14 cellular contexts compared by ENCODE assay signal in the genomic region with DNA sequence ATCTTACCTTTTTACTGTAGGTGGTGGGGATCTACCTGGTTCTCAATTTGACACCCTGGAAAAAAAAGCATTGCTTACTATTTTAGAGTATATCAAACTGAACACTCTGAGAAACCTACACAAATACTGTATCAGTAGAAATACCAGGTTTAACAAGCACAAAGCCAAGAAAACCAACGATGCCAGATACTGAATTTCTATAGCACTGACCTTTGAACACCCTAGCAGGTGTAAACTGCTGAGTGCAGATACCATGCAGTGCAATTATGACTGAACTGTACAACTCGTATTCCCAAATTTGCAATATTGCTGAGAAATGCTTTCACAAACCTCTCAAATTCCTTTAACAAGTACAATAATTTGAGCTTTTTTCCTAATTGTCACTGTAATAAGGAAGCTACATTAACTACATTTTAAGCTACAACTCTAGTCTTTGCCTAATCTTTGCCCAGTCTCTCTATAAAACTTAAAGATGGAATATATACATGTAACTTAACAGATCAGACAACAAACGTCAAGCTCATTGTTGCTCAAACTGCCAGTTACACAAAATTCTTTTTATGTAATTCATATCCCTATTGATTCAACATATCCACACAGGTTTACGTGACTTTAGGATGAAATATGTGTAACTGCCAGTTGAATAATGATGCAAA. TPM values are rescaled to one million over a fixed set of nuclear protein-coding genes. Genes with fewer than 3 reads are reported as not detected.
DNase-seq lines count a peak whose midpoint lies in the region; ATAC-seq and TF ChIP-seq lines count a peak whose summit lies in the region.
"Had no signal": no experiment of that assay in that cellular context is flagged by ENCODE, and none has a peak within 500 bp of the region (broad histone marks: within the 10 kb centered on the region; RNA-seq: fewer than 3 reads in every experiment).

No MANE protein-coding gene starts in this region.

- POLR2A ChIA-PET in naive thymus-derived CD4-positive, alpha-beta T cell (lab: Charles Lee) = interaction anchor here (4.8 kb wide), 1 partner anchor 9 kb away, joined by 32 read pairs; a partner anchor contains a TSS

- no peaks in the 10 kb centered on the region for H3K27me3 ChIP-seq in HUES64 (ENCODE audit: insufficient read depth, low read length)
- no peaks in the 10 kb centered on the region for H3K27me3 ChIP-seq in naive thymus-derived CD4-positive, alpha-beta T cell (ENCODE audit: control insufficient read depth in 2 of 2, insufficient read depth in 2 of 2, low read length in 2 of 2)
- H3K27me3 ChIP-seq: BLaER1 treated with 17β-estradiol and CSF1 and Interleukin-3, amounts not matched to agents 10 nM and 100 nM; foreskin keratinocyte had no signal

- CTCF ChIA-PET in naive thymus-derived CD4-positive, alpha-beta T cell (lab: Charles Lee) = interaction anchor here (0.6 kb wide), 1 partner anchor 25 kb away, joined by 3 read pairs; no protein-coding TSS in a partner anchor

- peaks cover 47% of the 10 kb centered on the region for H3K4me1 Mint-ChIP-seq in activated naive CD8-positive, alpha-beta T cell (ENCODE audit: low read depth)
- peaks cover 12 to 50% (median 37%) of the 10 kb centered on the region in 7 donors for H3K4me1 Mint-ChIP-seq in naive thymus-derived CD4-positive, alpha-beta T cell
- peaks cover 18% of the 10 kb centered on the region for H3K4me1 Mint-ChIP-seq in nephron progenitor cell

- H3K4me3 ChIP-seq in HUES64 (ENCODE audit: low read length) = no peak overlapping the region
- no peak overlapping the region for H3K4me3 ChIP-seq in naive thymus-derived CD4-positive, alpha-beta T cell (ENCODE audit: low read length)

- H3K27ac Mint-ChIP-seq in activated naive CD8-positive, alpha-beta T cell = peak overlapping the region; percentile 75
- peak overlapping the region in 6 of 9 donors; percentile 43 to 67 (median 60) for H3K27ac Mint-ChIP-seq in naive thymus-derived CD4-positive, alpha-beta T cell
- no peak overlapping the region for H3K27ac Mint-ChIP-seq in nephron progenitor cell

- peaks cover 100% of the 10 kb centered on the region for H3K36me3 ChIP-seq in HUES64 (ENCODE audit: insufficient read depth, low read length)
- H3K36me3 ChIP-seq in naive thymus-derived CD4-positive, alpha-beta T cell (ENCODE audit: control insufficient read depth in 2 of 3, insufficient read depth in 3 of 3, low read length in 3 of 3) = peaks cover 40 to 75% (median 62%) of the 10 kb centered on the region in 3 experiments

- H3K9me3 ChIP-seq in HUES64 (ENCODE audit: insufficient read depth, low read depth, low read length) = no peaks in the 10 kb centered on the region
- no peaks in the 10 kb centered on the region for H3K9me3 ChIP-seq in naive thymus-derived CD4-positive, alpha-beta T cell (ENCODE audit: control insufficient read depth in 2 of 3, low read length in 3 of 3)
- H3K9me3 ChIP-seq: BLaER1 treated with 17β-estradiol and CSF1 and Interleukin-3, amounts not matched to agents 10 nM and 100 nM had no signal

- WGBS in HUES64 = 96% methylated on average over 3 of the region's 4 CpGs

- peak overlapping the region; percentile 35 for H3K4me3 Mint-ChIP-seq in activated naive CD8-positive, alpha-beta T cell
- H3K4me3 Mint-ChIP-seq in naive thymus-derived CD4-positive, alpha-beta T cell = no peak overlapping the region
- no peak overlapping the region for H3K4me3 Mint-ChIP-seq in nephron progenitor cell

- H3K36me3 Mint-ChIP-seq in activated naive CD8-positive, alpha-beta T cell = peaks cover 27% of the 10 kb centered on the region
- peaks cover 0 to 70% (median 39%) of the 10 kb centered on the region in 5 donors for H3K36me3 Mint-ChIP-seq in naive thymus-derived CD4-positive, alpha-beta T cell
- peaks cover 83% of the 10 kb centered on the region for H3K36me3 Mint-ChIP-seq in nephron progenitor cell (ENCODE audit: low read depth)

- no peaks in the 10 kb centered on the region for H3K27me3 Mint-ChIP-seq in activated naive CD8-positive, alpha-beta T cell
- no peaks in the 10 kb centered on the region for H3K27me3 Mint-ChIP-seq in naive thymus-derived CD4-positive, alpha-beta T cell
- no peaks in the 10 kb centered on the region for H3K27me3 Mint-ChIP-seq in nephron progenitor cell (ENCODE audit: low read depth, poor library complexity)

- no peak for ATAC-seq in naive thymus-derived CD4-positive, alpha-beta T cell
- ATAC-seq: foreskin keratinocyte had no signal

- H3K9me3 Mint-ChIP-seq in activated naive CD8-positive, alpha-beta T cell (ENCODE audit: low read depth) = no peaks in the 10 kb centered on the region
- H3K9me3 Mint-ChIP-seq in naive thymus-derived CD4-positive, alpha-beta T cell = no peaks in the 10 kb centered on the region
- H3K9me3 Mint-ChIP-seq in nephron progenitor cell = no peaks in the 10 kb centered on the region

- TF ChIP-seq CTCF in nephron progenitor cell (IDR thresholded peaks at IDR 0.05) = no peak

- no peak overlapping the region for H3K9ac ChIP-seq in HUES64 (ENCODE audit: low read depth, low read length)

- intact Hi-C loops in naive thymus-derived CD4-positive, alpha-beta T cell (cut with micrococcal nuclease) = no loop called here

- H3K27ac ChIP-seq in HUES64 (ENCODE audit: low read depth, low read length) = 0 out of 2 replicates have a peak overlapping the region, but pooled peaks have one; percentile 12
- H3K27ac ChIP-seq in naive thymus-derived CD4-positive, alpha-beta T cell (ENCODE audit: low read depth, low read length) = peak overlapping the region; percentile 2
- H3K27ac ChIP-seq: foreskin keratinocyte had no signal

- DNase-seq in DMS53 (lab: John Stamatoyannopoulos, UW) (peak; percentile 45), NCI-H1092 (lab: John Stamatoyannopoulos, UW) (no peak), NCI-H2029 treated with DMSO at 0.1 percent for 48 hours (lab: John Stamatoyannopoulos, UW) (no peak), nephron progenitor cell (no peak)
- DNase-seq in naive thymus-derived CD4-positive, alpha-beta T cell = no peak
- DNase-seq: central memory CD4-positive, alpha-beta T cell; foreskin keratinocyte; NCI-H187 treated with DMSO at 0.1 percent for 48 hours; NCI-H524 treated with DMSO at 0.1 percent for 48 hours; OCI-M1; substantia nigra had no signal

- peaks cover 9% of the 10 kb centered on the region; the same call in 1 of the 2 replicates for H3K4me1 ChIP-seq in HUES64 (ENCODE audit: insufficient read depth, low read length)
- H3K4me1 ChIP-seq in naive thymus-derived CD4-positive, alpha-beta T cell (ENCODE audit: control insufficient read depth in 2 of 2, insufficient read depth in 2 of 2, low read length in 2 of 2) = peaks cover 6 to 24% of the 10 kb centered on the region in 2 donors

RNA-seq across cellular contexts. Expression of a gene that starts 8.9 kb away (rescaled TPM):
- polyA plus RNA-seq in HUES64 (2013, experiment 1 of 2) = 227 TPM
- polyA plus RNA-seq in HUES64 (2013, experiment 2 of 2) = 223 TPM
- total RNA-seq in naive thymus-derived CD4-positive, alpha-beta T cell = 100 to 1,000 TPM; 116 to 197 (median 183) TPM
- 10 to 100 TPM; 21.2 to 28.3 TPM for polyA plus RNA-seq in naive thymus-derived CD4-positive, alpha-beta T cell

RNA-seq across cellular contexts. Expression of a gene that starts 9.1 kb away (rescaled TPM):
- 20.7 TPM for polyA plus RNA-seq in HUES64 (2013, experiment 1 of 2)
- polyA plus RNA-seq in HUES64 (2013, experiment 2 of 2) = 21.1 TPM
- total RNA-seq in naive thymus-derived CD4-positive, alpha-beta T cell = 10 to 100 TPM; 16.4 to 42.5 (median 27.2) TPM
- polyA plus RNA-seq in naive thymus-derived CD4-positive, alpha-beta T cell = 10 to 100 TPM; 13.6 to 22.2 TPM

RNA-seq across cellular contexts. Expression of a gene that starts 51.7 kb away (rescaled TPM):
- 26.9 TPM for polyA plus RNA-seq in HUES64 (2013, experiment 1 of 2)
- 24.9 TPM for polyA plus RNA-seq in HUES64 (2013, experiment 2 of 2)
- 10 to 100 TPM; 47.7 to 75.9 (median 65.6) TPM for total RNA-seq in naive thymus-derived CD4-positive, alpha-beta T cell
- polyA plus RNA-seq in naive thymus-derived CD4-positive, alpha-beta T cell = 10 to 100 TPM; 17.3 to 32.9 TPM
